ENCODE assay signal across 23 cellular contexts in genomic region chr5:153456354-153456753, GRCh38. TPM values are rescaled to one million over a fixed set of nuclear protein-coding genes. Genes with fewer than 3 reads are reported as not detected.
DNase-seq lines count a peak whose midpoint lies in the region; ATAC-seq, FAIRE-seq and TF ChIP-seq lines count a peak whose summit lies in the region.
"Had no signal": no experiment of that assay in that cellular context is flagged by ENCODE, and none has a peak within 500 bp of the region (broad histone marks: within the 10 kb centered on the region; RNA-seq: fewer than 3 reads in every experiment).

No MANE protein-coding gene starts in this region.

- no peak for TF ChIP-seq CTCF in esophagus muscularis mucosa (IDR thresholded peaks at IDR 0.05)

- H3K36me3 ChIP-seq in NT2/D1 (ENCODE audit: insufficient read depth, insufficient read length, low read length) (no peaks in the 10 kb centered on the region), esophagus muscularis mucosa (no peaks in the 10 kb centered on the region)
- H3K36me3 ChIP-seq: BE2C had no signal

- H3K4me3 ChIP-seq in NT2/D1 (ENCODE audit: insufficient read length, low read depth), result no peak overlapping the region
- H3K4me3 ChIP-seq in esophagus muscularis mucosa, result no peak overlapping the region
- H3K4me3 ChIP-seq: A549, GM23248 had no signal

- no peak for FAIRE-seq in GM19239 (lab: Jason Lieb, UNC)
- FAIRE-seq: A549, D721Med, GM12892, HepG2, HTR-8/SVneo had no signal

- H3K27ac ChIP-seq in esophagus muscularis mucosa (replicated peaks in 1 of 4), result no peak overlapping the region
- H3K27ac ChIP-seq: A549, C4-2B, GM23248 had no signal

- H3K27me3 ChIP-seq in NT2/D1 (ENCODE audit: insufficient read depth, insufficient read length), result no peaks in the 10 kb centered on the region
- no peaks in the 10 kb centered on the region for H3K27me3 ChIP-seq in esophagus muscularis mucosa
- H3K27me3 ChIP-seq: BE2C had no signal

- intact Hi-C loops in esophagus muscularis mucosa (cut with DNase I), result no loop called here

- no peak for ATAC-seq in GM21526 (IDR thresholded peaks at IDR 0.05; ENCODE audit: low FRiP score, unreplicated experiment)
- ATAC-seq: A549, HepG2 had no signal

- no peak for TF ChIP-seq EP300 in esophagus muscularis mucosa (IDR thresholded peaks at IDR 0.05)

- H3K4me1 ChIP-seq in NT2/D1 (ENCODE audit: insufficient read depth, insufficient read length) (no peaks in the 10 kb centered on the region), esophagus muscularis mucosa (peaks cover 0 to 14% (median 8%) of the 10 kb centered on the region in 4 donors)
- H3K4me1 ChIP-seq: A549, BE2C had no signal

- 93% methylated on average over 2 of the region's 2 CpGs for WGBS in esophagus muscularis mucosa

- DNase-seq in NT2/D1 (ENCODE audit: low read depth, low spot score), result peak; percentile 39
- peak; percentile 60 for DNase-seq in esophagus muscularis mucosa (ENCODE audit: extremely low spot score)
- peak; percentile 13 for DNase-seq in kidney glomerular epithelial cell (lab: John Stamatoyannopoulos, UW)
- no peak for DNase-seq in cerebellar nuclear complex (lab: John Stamatoyannopoulos, UW)
- no peak for DNase-seq in GM19239 (ENCODE audit: insufficient read length, low spot score)
- no peak for DNase-seq in RPMI8226
- DNase-seq: BE2C; CD4-positive, alpha-beta memory T cell; COR-L47; DMS153; DMS79 treated with DMSO at 0.1 percent for 48 hours; EL; GDM1; GM23248; HCEC 1CT; HFFc6 had no signal

- no peaks in the 10 kb centered on the region for H3K9me3 ChIP-seq in NT2/D1 (ENCODE audit: insufficient read depth, low read length)
- H3K9me3 ChIP-seq in esophagus muscularis mucosa, result no peaks in the 10 kb centered on the region
- H3K9me3 ChIP-seq: A549, BE2C had no signal

- no peak overlapping the region for H3K9ac ChIP-seq in NT2/D1 (ENCODE audit: insufficient read length, low read depth)
- H3K9ac ChIP-seq: GM23248 had no signal

- no peak for TF ChIP-seq POLR2A in esophagus muscularis mucosa (IDR thresholded peaks at IDR 0.05; ENCODE audit: low read depth)

RNA-seq across cellular contexts. Expression of gene GRIA1, which starts 34.1 kb away (rescaled TPM):
- total RNA-seq in esophagus muscularis mucosa, result 1 to 10 TPM in 2 of 4 donors, under 1 TPM in 2; 0.63 to 1.2 (median 0.93) TPM
- total RNA-seq: CD4-positive, alpha-beta memory T cell; HepG2 had no signal

Comparison
In these comparisons a context has a peak if more than half of its experiments do, and no peak if none do; other contexts are left out.
1. DNase-seq: peak in NT2/D1 (single experiment), esophagus muscularis mucosa (single experiment) and kidney glomerular epithelial cell (single experiment); none in cerebellar nuclear complex (0 of 2), GM19239 (single experiment) and RPMI8226 (single experiment).